ENCODE assay signal across 14 cellular contexts in genomic region chr3:104907507-104907906, GRCh38.
DNase-seq lines count a peak whose midpoint lies in the region; ATAC-seq, FAIRE-seq and TF ChIP-seq lines count a peak whose summit lies in the region.
"Had no signal": no experiment of that assay in that cellular context is flagged by ENCODE, and none has a peak within 500 bp of the region (broad histone marks: within the 10 kb centered on the region; RNA-seq: fewer than 3 reads in every experiment).

No MANE protein-coding gene starts in this region.

- H2BK5ac ChIP-seq in IMR-90 (ENCODE audit: low read depth, low read length, poor library complexity, severe bottlenecking) (peak overlapping the region; percentile 97), mesendoderm (ENCODE audit: low read length) (no peak overlapping the region)

- no peak overlapping the region; the same call in 2 of the 3 replicates for H2BK15ac ChIP-seq in IMR-90 (ENCODE audit: low read depth, low read length)
- H2BK15ac ChIP-seq in mesendoderm (replicated peaks; ENCODE audit: low read depth), result no peak overlapping the region

- H3K36me3 ChIP-seq in IMR-90 (ENCODE audit: control insufficient read depth, insufficient read depth, low read length) (no peaks in the 10 kb centered on the region), mesendoderm (ENCODE audit: control insufficient read depth, insufficient read depth, low read length) (no peaks in the 10 kb centered on the region)
- H3K36me3 ChIP-seq: lower lobe of right lung, neutrophil had no signal

- H3K14ac ChIP-seq in IMR-90 (replicated peaks; ENCODE audit: low read depth, low read length), result no peak overlapping the region

- no peak overlapping the region for H4K91ac ChIP-seq in IMR-90 (ENCODE audit: insufficient read depth, low read depth, low read length)

- no peak for TF ChIP-seq RAD21 in IMR-90 (IDR thresholded peaks at IDR 0.05; ENCODE audit: low read length)

- H3K9me3 ChIP-seq in IMR-90 (ENCODE audit: control insufficient read depth, insufficient read depth, low read length), result peaks cover 10% of the 10 kb centered on the region
- H3K9me3 ChIP-seq: lower lobe of right lung, neutrophil had no signal

- dilution Hi-C loops in IMR-90 (cut with HindIII; ENCODE audit: low sequenced_read_pairs, unreplicated experiment), result no loop called here

- FAIRE-seq in D721Med (lab: Jason Lieb, UNC) (no peak), GM19239 (lab: Jason Lieb, UNC) (no peak)

- H3K18ac ChIP-seq in IMR-90 (ENCODE audit: low read depth, low read length), result no peak overlapping the region; the same call in 1 of the 2 replicates
- H3K18ac ChIP-seq in mesendoderm (ENCODE audit: low read length), result no peak overlapping the region

- no TSS peak for BruUV-seq in IMR-90 (replicated peaks; lab: Mats Ljungman, UMichigan)

- in situ Hi-C loops in IMR-90 (cut with MboI; ENCODE audit: low sequenced_read_pairs), result loop anchor here (25.0 kb wide), 1 partner anchor 455 kb away; the partner anchor contains the start of gene ALCAM

- H4K5ac ChIP-seq in IMR-90 (ENCODE audit: low read depth, low read length) (no peak overlapping the region), mesendoderm (ENCODE audit: low read length) (no peak overlapping the region)

- POLR2A ChIA-PET in IMR-90 (lab: Charles Lee; ENCODE audit: unreplicated experiment), result no interaction called here

- no peaks in the 10 kb centered on the region for H3K79me2 ChIP-seq in mesendoderm (ENCODE audit: control insufficient read depth, insufficient read depth, low read length)

- H4K20me1 ChIP-seq in IMR-90 (ENCODE audit: insufficient read depth, low read length), result no peaks in the 10 kb centered on the region

- CTCF ChIA-PET in IMR-90 (lab: Yijun Ruan, JAX), result no interaction called here

- H3K4me3 ChIP-seq in IMR-90 (ENCODE audit: insufficient read depth, low read depth, low read length) (no peak overlapping the region), mesendoderm (ENCODE audit: low read length) (no peak overlapping the region)
- H3K4me3 ChIP-seq: lower lobe of right lung had no signal

- no peak for TF ChIP-seq POLR2A in IMR-90 (IDR thresholded peaks at IDR 0.05; ENCODE audit: low read depth, low read length)

- H3K4me2 ChIP-seq in IMR-90 (ENCODE audit: low read depth, low read length) (no peak overlapping the region), mesendoderm (ENCODE audit: low read length) (no peak overlapping the region)

- H3K27ac ChIP-seq in IMR-90 (ENCODE audit: insufficient read depth, low read length) (peak overlapping the region; percentile 63), mesendoderm (ENCODE audit: low read depth, low read length) (no peak overlapping the region)
- H3K27ac ChIP-seq: lower lobe of right lung, neutrophil had no signal

- H3K4ac ChIP-seq in IMR-90 (ENCODE audit: low read depth, low read length) (peak overlapping the region; percentile 78), mesendoderm (ENCODE audit: low read depth, low read length) (no peak overlapping the region)

- H2AK5ac ChIP-seq in IMR-90 (ENCODE audit: low read depth, low read length), result no peak overlapping the region
- no peak overlapping the region for H2AK5ac ChIP-seq in mesendoderm (ENCODE audit: low read length)

- H3K9ac ChIP-seq in IMR-90 (ENCODE audit: low read depth, low read length) (no peak overlapping the region), mesendoderm (ENCODE audit: low read length) (no peak overlapping the region)

- H3K27me3 ChIP-seq in IMR-90 (ENCODE audit: control insufficient read depth, insufficient read depth, low read length), result no peaks in the 10 kb centered on the region
- H3K27me3 ChIP-seq in mesendoderm (ENCODE audit: insufficient read depth, low read length, poor library complexity), result no peaks in the 10 kb centered on the region
- H3K27me3 ChIP-seq: neutrophil had no signal

- peak; percentile 64 for ATAC-seq in IMR-90 (ENCODE audit: low read depth)
- ATAC-seq: lower lobe of right lung had no signal

- no peak overlapping the region for H2AFZ ChIP-seq in IMR-90 (replicated peaks; ENCODE audit: low read length, poor library complexity)

- DNase-seq in AG08396 (ENCODE audit: low spot score) (peak; percentile 50), IMR-90 (peak; percentile 90), astrocyte of the hippocampus (ENCODE audit: low read depth, low spot score) (peak; percentile 55), glomerular endothelial cell (ENCODE audit: extremely low read depth, low read depth, low spot score) (peak; percentile 86), D721Med (ENCODE audit: insufficient read length, low spot score) (no peak), mesendoderm (no peak), GM19239 (ENCODE audit: insufficient read length, low spot score) (no peak), medulla oblongata (ENCODE audit: extremely low spot score) (no peak)
- DNase-seq: activated CD4-positive, alpha-beta T cell treated with anti-CD3 and anti-CD28 coated beads, Interleukin-2, amount 50 U/mL, for 48 hours; activated gamma-delta T cell; C1 segment of cervical spinal cord; cortex of kidney; lower lobe of right lung had no signal

- H4K8ac ChIP-seq in IMR-90 (ENCODE audit: low read depth in 2 of 2, low read length in 2 of 2) (peak overlapping the region; percentile 81 to 85; a peak in 3 of 4 replicates), mesendoderm (ENCODE audit: low read depth, low read length) (no peak overlapping the region)

- intact Hi-C loops in IMR-90 (cut with micrococcal nuclease), result no loop called here

- TF ChIP-seq CTCF in IMR-90 (conservative IDR thresholded peaks at IDR 0.05; ENCODE audit: low read depth, low read length) (no peak), D721Med (IDR thresholded peaks at IDR 0.05; ENCODE audit: insufficient read depth, missing control alignments) (no peak)

- H3K4me1 ChIP-seq in IMR-90 (ENCODE audit: control insufficient read depth, insufficient read depth, low read length) (peaks cover 5% of the 10 kb centered on the region), mesendoderm (ENCODE audit: control insufficient read depth, low read depth, low read length) (no peaks in the 10 kb centered on the region)
- H3K4me1 ChIP-seq: lower lobe of right lung had no signal

- H2BK20ac ChIP-seq in IMR-90 (ENCODE audit: low read depth, low read length), result peak overlapping the region; percentile 95; the same call in 1 of the 2 replicates

- H3K79me1 ChIP-seq in IMR-90 (ENCODE audit: low read depth in 1 of 2, low read length in 2 of 2), result peaks cover 6 to 14% of the 10 kb centered on the region in 2 experiments; a peak in 2 of 4 replicates
- no peaks in the 10 kb centered on the region for H3K79me1 ChIP-seq in mesendoderm (ENCODE audit: low read length)

- peak overlapping the region; percentile 92; the same call in 1 of the 2 replicates for H2BK120ac ChIP-seq in IMR-90 (ENCODE audit: low read depth, low read length)
- no peak overlapping the region for H2BK120ac ChIP-seq in mesendoderm (ENCODE audit: low read depth, low read length)

- no peak overlapping the region for H3K56ac ChIP-seq in IMR-90 (ENCODE audit: extremely low read depth, insufficient read depth, low read length)
- no peak overlapping the region for H3K56ac ChIP-seq in mesendoderm (ENCODE audit: low read length)

- WGBS in IMR-90 (ENCODE audit: extremely low coverage in 2 of 2, insufficient read length in 1 of 2), 2 experiments, result no CpG with 5 or more reads among the region's 6 CpGs
- no CpG with 5 or more reads among the region's 6 CpGs for WGBS in mesendoderm (ENCODE audit: extremely low coverage, insufficient coverage, low lambda C conversion rate)

- H3K23ac ChIP-seq in IMR-90 (ENCODE audit: low read depth, low read length) (no peak overlapping the region), mesendoderm (ENCODE audit: low read length) (no peak overlapping the region)

- H2AK9ac ChIP-seq in IMR-90 (replicated peaks; ENCODE audit: low read depth, low read length, poor library complexity), result no peak overlapping the region

- H3K9me1 ChIP-seq in IMR-90 (ENCODE audit: insufficient read depth, low read length), result 0 out of 2 replicates have a peak, but pooled peaks cover 3% of the 10 kb centered on the region

TF ChIP-seq in IMR-90, 13 proteins besides CTCF, POLR2A, EP300 and RAD21:
- TF ChIP-seq RFX5 (IDR thresholded peaks at IDR 0.05; ENCODE audit: low read depth, low read length), result no peak
- TF ChIP-seq NFE2L2 (IDR thresholded peaks at IDR 0.05; ENCODE audit: low read depth, low read length), result no peak
- peak; percentile 41; the same call in 1 of the 2 replicates for TF ChIP-seq FOS (IDR thresholded peaks at IDR 0.05; ENCODE audit: low read depth, low read length)
- peak; percentile 91 for TF ChIP-seq CEBPB (IDR thresholded peaks at IDR 0.05; ENCODE audit: low read depth, low read length)
- no peak for TF ChIP-seq MAZ (IDR thresholded peaks at IDR 0.05; ENCODE audit: borderline replicate concordance, low read depth, low read length)
- TF ChIP-seq MAFK (IDR thresholded peaks at IDR 0.05; ENCODE audit: low read depth, low read length), result no peak
- no peak for TF ChIP-seq CHD1 (IDR thresholded peaks at IDR 0.05; ENCODE audit: low read depth, low read length)
- no peak for TF ChIP-seq SMC3 (IDR thresholded peaks at IDR 0.05; ENCODE audit: low read depth, low read length)
- no peak for TF ChIP-seq ELK1 (IDR thresholded peaks at IDR 0.05; ENCODE audit: borderline replicate concordance, low read depth, low read length)
- TF ChIP-seq USF2 (IDR thresholded peaks at IDR 0.05; ENCODE audit: low read depth, low read length), result no peak
- no peak for TF ChIP-seq RCOR1 (IDR thresholded peaks at IDR 0.05; ENCODE audit: insufficient replicate concordance, low read length)

Comparison
In these comparisons a context has a peak if more than half of its experiments do, and no peak if none do; other contexts are left out.
1. DNase-seq: peak in AG08396 (single experiment), IMR-90 (single experiment), astrocyte of the hippocampus (single experiment) and glomerular endothelial cell (single experiment); none in D721Med (single experiment), mesendoderm (single experiment), GM19239 (single experiment) and medulla oblongata (single experiment).